9 cellular contexts compared by ENCODE assay signal in genomic region chr3:58010562-58010961, GRCh38. TPM values are rescaled to one million over a fixed set of nuclear protein-coding genes. Genes with fewer than 3 reads are reported as not detected.
DNase-seq lines count a peak whose midpoint lies in the region; ATAC-seq, FAIRE-seq and TF ChIP-seq lines count a peak whose summit lies in the region.
"Had no signal": no experiment of that assay in that cellular context is flagged by ENCODE, and none has a peak within 500 bp of the region (broad histone marks: within the 10 kb centered on the region; RNA-seq: fewer than 3 reads in every experiment).

No MANE protein-coding gene starts in this region.

- H2AK5ac ChIP-seq in mesenchymal stem cell (ENCODE audit: low read length, severe bottlenecking): peak overlapping the region; percentile 23

- H3K9me3 ChIP-seq in heart left ventricle: no peaks in the 10 kb centered on the region
- no peaks in the 10 kb centered on the region for H3K9me3 ChIP-seq in mesenchymal stem cell (ENCODE audit: control insufficient read depth, low read length)
- H3K9me3 ChIP-seq in upper lobe of right lung: no peaks in the 10 kb centered on the region

- H3K27ac ChIP-seq in heart left ventricle (peak overlapping the region in 11 of 12 donors; percentile 2 to 91 (median 81)), mesenchymal stem cell (ENCODE audit: low read length, poor library complexity, severe bottlenecking) (no peak overlapping the region), upper lobe of right lung (peak overlapping the region; percentile 56)

- no peak for DNase-seq in heart left ventricle
- no peak for DNase-seq in left ventricle myocardium superior
- no peak for DNase-seq in bronchial epithelial cell (ENCODE audit: low read depth)
- DNase-seq in mesenchymal stem cell: peak; percentile 50
- DNase-seq in upper lobe of right lung: no peak
- DNase-seq in NCI-H2029 (lab: John Stamatoyannopoulos, UW): no peak
- DNase-seq: KBM-7 had no signal

- no peak overlapping the region for H2BK15ac ChIP-seq in mesenchymal stem cell (ENCODE audit: low read depth, poor library complexity, severe bottlenecking)

- H3K23ac ChIP-seq in mesenchymal stem cell (ENCODE audit: low read length in 2 of 2): no peak overlapping the region

- peak overlapping the region; percentile 83 for H4K91ac ChIP-seq in mesenchymal stem cell (ENCODE audit: low read length)

- no peak for TF ChIP-seq POLR2A in heart left ventricle (IDR thresholded peaks at IDR 0.05)

- peak overlapping the region in 1 of 2 experiments; percentile 55 for H3K18ac ChIP-seq in mesenchymal stem cell (ENCODE audit: low read depth in 1 of 2, low read length in 2 of 2)

- H4K8ac ChIP-seq in mesenchymal stem cell (ENCODE audit: low read length): no peak overlapping the region

- H3K14ac ChIP-seq in mesenchymal stem cell (ENCODE audit: low read length in 2 of 2): no peak overlapping the region

- no peak overlapping the region for H2AFZ ChIP-seq in mesenchymal stem cell (ENCODE audit: low read depth, low read length)

- peak overlapping the region; percentile 64 for H2BK120ac ChIP-seq in mesenchymal stem cell (ENCODE audit: low read depth, low read length)

- no peak for ATAC-seq in heart left ventricle
- ATAC-seq in left ventricle myocardium superior: no peak
- no peak for ATAC-seq in upper lobe of right lung
- ATAC-seq in GM21360 (IDR thresholded peaks at IDR 0.05; ENCODE audit: unreplicated experiment): no peak
- no peak for ATAC-seq in GM19351 (IDR thresholded peaks at IDR 0.05; ENCODE audit: unreplicated experiment)

- H2BK12ac ChIP-seq in mesenchymal stem cell (ENCODE audit: low read length in 2 of 2): no peak overlapping the region

- H3K36me3 ChIP-seq in heart left ventricle (no peaks in the 10 kb centered on the region), bronchial epithelial cell (ENCODE audit: control insufficient read depth, insufficient read depth, low read length) (peaks cover 15% of the 10 kb centered on the region), mesenchymal stem cell (ENCODE audit: control insufficient read depth in 1 of 2, insufficient read depth in 2 of 2, low read depth in 1 of 2, low read length in 2 of 2) (peaks cover 0 to 8% of the 10 kb centered on the region in 2 experiments), upper lobe of right lung (no peaks in the 10 kb centered on the region)

- WGBS in heart left ventricle, 4 donors: 79 to 90% (median 84%) methylated on average over 5 of the region's 5 CpGs
- WGBS in mesenchymal stem cell: 43% methylated on average over 5 of the region's 5 CpGs

- no peak overlapping the region for H2BK5ac ChIP-seq in mesenchymal stem cell (ENCODE audit: low read depth, low read length, poor library complexity, severe bottlenecking)

- peaks cover 0 to 74% (median 40%) of the 10 kb centered on the region in 12 donors for H3K4me1 ChIP-seq in heart left ventricle
- H3K4me1 ChIP-seq in mesenchymal stem cell (ENCODE audit: control insufficient read depth, insufficient read depth, low read depth, low read length): peaks cover 31% of the 10 kb centered on the region
- H3K4me1 ChIP-seq in upper lobe of right lung: peaks cover 28% of the 10 kb centered on the region

- H3K79me1 ChIP-seq in mesenchymal stem cell (replicated peaks; ENCODE audit: low read length, poor library complexity, severe bottlenecking): no peaks in the 10 kb centered on the region

- H3K4me3 ChIP-seq in heart left ventricle (peak overlapping the region in 11 of 12 donors; percentile 67 to 98 (median 96)), bronchial epithelial cell (ENCODE audit: low read depth, low read length) (peak overlapping the region; percentile 89), mesenchymal stem cell (ENCODE audit: insufficient read depth in 1 of 2, low read depth in 1 of 2, low read length in 2 of 2) (peak overlapping the region in 1 of 2 experiments; percentile 99), upper lobe of right lung (peak overlapping the region; percentile 66)

- TF ChIP-seq CTCF in heart left ventricle (IDR thresholded peaks at IDR 0.05): no peak
- no peak for TF ChIP-seq CTCF in bronchial epithelial cell (IDR thresholded peaks at IDR 0.05; ENCODE audit: insufficient read depth, low read length, severe bottlenecking)
- no peak for TF ChIP-seq CTCF in upper lobe of right lung (IDR thresholded peaks at IDR 0.05)

- H3K4ac ChIP-seq in mesenchymal stem cell (ENCODE audit: low read depth in 1 of 2, low read length in 2 of 2): no peak overlapping the region

- H3K27me3 ChIP-seq in heart left ventricle (no peaks in the 10 kb centered on the region), bronchial epithelial cell (ENCODE audit: control insufficient read depth, insufficient read depth, low read length) (no peaks in the 10 kb centered on the region), mesenchymal stem cell (ENCODE audit: control insufficient read depth in 1 of 2, insufficient read depth in 1 of 2, low read length in 2 of 2) (no peaks in the 10 kb centered on the region), upper lobe of right lung (no peaks in the 10 kb centered on the region)

- no peak for FAIRE-seq in bronchial epithelial cell (lab: Jason Lieb, UNC)

- H3K9ac ChIP-seq in mesenchymal stem cell (ENCODE audit: low read length): peak overlapping the region; percentile 89

- peak overlapping the region; percentile 71 for H3K4me2 ChIP-seq in mesenchymal stem cell (ENCODE audit: low read length, poor library complexity, severe bottlenecking)

- intact Hi-C loops in heart left ventricle (cut with DNase I): loop anchor here in 4 of 10 donors (5.0 to 10.0 kb wide), 4 partner anchors 37 to 104 kb away; no protein-coding TSS in a partner anchor
- intact Hi-C loops in left ventricle myocardium superior (cut with micrococcal nuclease): no loop called here
- intact Hi-C loops in upper lobe of right lung (cut with DNase I): no loop called here

RNA-seq across cellular contexts. Expression of gene FLNB, which starts 2.3 kb away (rescaled TPM):
- total RNA-seq in heart left ventricle (10 to 100 TPM; 30.5 to 75.6 (median 40.6) TPM), left ventricle myocardium superior (33.7 TPM), bronchial epithelial cell (460 and 822 TPM in 2 replicates), upper lobe of right lung (115 TPM)
- polyA plus RNA-seq in heart left ventricle: 10 to 100 TPM; 31.9 to 38.7 TPM
- 55.8 TPM for polyA plus RNA-seq in mesenchymal stem cell (2013, experiment 1 of 2)
- polyA plus RNA-seq in mesenchymal stem cell (2013, experiment 2 of 2): 47.9 TPM
